In genomic region chrX:20414066-20414465, GRCh38 we compare ENCODE assay signal across 21 cellular contexts.
DNase-seq lines count a peak whose midpoint lies in the region; ATAC-seq and TF ChIP-seq lines count a peak whose summit lies in the region.
"Had no signal": no experiment of that assay in that cellular context is flagged by ENCODE, and none has a peak within 500 bp of the region (broad histone marks: within the 10 kb centered on the region; RNA-seq: fewer than 3 reads in every experiment).

No MANE protein-coding gene starts in this region.

- intact Hi-C loops in activated CD4-positive, alpha-beta memory T cell treated with anti-CD3 and anti-CD28 coated beads for 36 hours (cut with micrococcal nuclease), result no loop called here
- intact Hi-C loops in left lung (cut with DNase I), result no loop called here
- intact Hi-C loops in aorta (cut with DNase I), result no loop called here

- POLR2A ChIA-PET in activated CD4-positive, alpha-beta memory T cell treated with anti-CD3 and anti-CD28 coated beads for 36 hours (lab: Charles Lee), result interaction anchor here (1.7 kb wide), 1 partner anchor 36 kb away, joined by 3 read pairs; no protein-coding TSS in a partner anchor

- H3K27me3 Mint-ChIP-seq in activated naive CD8-positive, alpha-beta T cell, result no peaks in the 10 kb centered on the region
- no peaks in the 10 kb centered on the region for H3K27me3 Mint-ChIP-seq in activated naive CD8-positive, alpha-beta T cell treated with anti-CD3 and anti-CD28 coated beads for 36 hours
- H3K27me3 Mint-ChIP-seq in activated CD4-positive, alpha-beta memory T cell treated with anti-CD3 and anti-CD28 coated beads for 36 hours, result no peaks in the 10 kb centered on the region
- H3K27me3 Mint-ChIP-seq: activated CD8-positive, alpha-beta memory T cell treated with anti-CD3 and anti-CD28 coated beads, Interleukin-2, amount 10 ng/mL, durations not matched to agents 7 days and 5 days; T-helper 17 cell had no signal

- H3K27me3 ChIP-seq in left lung (no peaks in the 10 kb centered on the region), aorta (ENCODE audit: control insufficient read depth in 1 of 2, insufficient read depth in 2 of 2, low read length in 1 of 2) (peaks cover 0 to 1% of the 10 kb centered on the region in 2 donors)
- H3K27me3 ChIP-seq: esophagus muscularis mucosa had no signal

- H3K4me1 Mint-ChIP-seq in activated naive CD8-positive, alpha-beta T cell (ENCODE audit: low read depth), result peaks cover 59% of the 10 kb centered on the region
- peaks cover 40% of the 10 kb centered on the region for H3K4me1 Mint-ChIP-seq in activated naive CD8-positive, alpha-beta T cell treated with anti-CD3 and anti-CD28 coated beads for 36 hours
- peaks cover 33% of the 10 kb centered on the region for H3K4me1 Mint-ChIP-seq in activated CD4-positive, alpha-beta memory T cell treated with anti-CD3 and anti-CD28 coated beads for 36 hours (ENCODE audit: low read depth)

- H3K4me1 ChIP-seq in left lung, result peaks cover 0 to 3% of the 10 kb centered on the region in 2 donors
- no peaks in the 10 kb centered on the region for H3K4me1 ChIP-seq in aorta (ENCODE audit: control insufficient read depth in 1 of 2, insufficient read depth in 2 of 2, low read length in 2 of 2)
- H3K4me1 ChIP-seq: breast epithelium, esophagus muscularis mucosa had no signal

- peak overlapping the region; percentile 22 for H3K27ac Mint-ChIP-seq in activated naive CD8-positive, alpha-beta T cell
- no peak overlapping the region for H3K27ac Mint-ChIP-seq in activated naive CD8-positive, alpha-beta T cell treated with anti-CD3 and anti-CD28 coated beads for 36 hours
- H3K27ac Mint-ChIP-seq in activated CD4-positive, alpha-beta memory T cell treated with anti-CD3 and anti-CD28 coated beads for 36 hours, result no peak overlapping the region

- peak; percentile 72 for ATAC-seq in left lung
- no peak for ATAC-seq in HG02588 (IDR thresholded peaks at IDR 0.05; ENCODE audit: unreplicated experiment)
- ATAC-seq in GM21717 (IDR thresholded peaks at IDR 0.05; ENCODE audit: unreplicated experiment), result no peak
- no peak for ATAC-seq in aorta (ENCODE audit: low FRiP score)
- ATAC-seq: T-helper 17 cell had no signal

- H3K9me3 ChIP-seq in left lung (no peaks in the 10 kb centered on the region), aorta (ENCODE audit: control insufficient read depth, low read length) (no peaks in the 10 kb centered on the region)
- H3K9me3 ChIP-seq: breast epithelium, esophagus muscularis mucosa had no signal

- TF ChIP-seq CTCF in left lung (IDR thresholded peaks at IDR 0.05), result no peak

- no peak overlapping the region for H3K4me3 ChIP-seq in left lung
- H3K4me3 ChIP-seq in aorta (ENCODE audit: low read length in 2 of 2), result no peak overlapping the region
- H3K4me3 ChIP-seq: breast epithelium, esophagus muscularis mucosa had no signal

- CTCF ChIA-PET in activated CD4-positive, alpha-beta memory T cell treated with anti-CD3 and anti-CD28 coated beads for 36 hours (lab: Charles Lee), result no interaction called here

- no peak overlapping the region for H3K4me3 Mint-ChIP-seq in activated naive CD8-positive, alpha-beta T cell
- no peak overlapping the region for H3K4me3 Mint-ChIP-seq in activated naive CD8-positive, alpha-beta T cell treated with anti-CD3 and anti-CD28 coated beads for 36 hours
- H3K4me3 Mint-ChIP-seq in activated CD4-positive, alpha-beta memory T cell treated with anti-CD3 and anti-CD28 coated beads for 36 hours, result no peak overlapping the region
- H3K4me3 Mint-ChIP-seq: activated CD8-positive, alpha-beta memory T cell treated with anti-CD3 and anti-CD28 coated beads, Interleukin-2, amount 10 ng/mL, durations not matched to agents 7 days and 5 days had no signal

- H3K9me3 Mint-ChIP-seq in activated naive CD8-positive, alpha-beta T cell (ENCODE audit: low read depth), result no peaks in the 10 kb centered on the region
- no peaks in the 10 kb centered on the region for H3K9me3 Mint-ChIP-seq in activated naive CD8-positive, alpha-beta T cell treated with anti-CD3 and anti-CD28 coated beads for 36 hours
- peaks cover 6% of the 10 kb centered on the region for H3K9me3 Mint-ChIP-seq in activated CD4-positive, alpha-beta memory T cell treated with anti-CD3 and anti-CD28 coated beads for 36 hours

- no peaks in the 10 kb centered on the region for H3K36me3 Mint-ChIP-seq in activated naive CD8-positive, alpha-beta T cell
- peaks cover 5% of the 10 kb centered on the region for H3K36me3 Mint-ChIP-seq in activated naive CD8-positive, alpha-beta T cell treated with anti-CD3 and anti-CD28 coated beads for 36 hours
- no peaks in the 10 kb centered on the region for H3K36me3 Mint-ChIP-seq in activated CD4-positive, alpha-beta memory T cell treated with anti-CD3 and anti-CD28 coated beads for 36 hours
- H3K36me3 Mint-ChIP-seq: activated CD8-positive, alpha-beta memory T cell treated with anti-CD3 and anti-CD28 coated beads, Interleukin-2, amount 10 ng/mL, durations not matched to agents 7 days and 5 days had no signal

- H3K27ac ChIP-seq in left lung, result peak overlapping the region; percentile 7 to 76
- no peak overlapping the region for H3K27ac ChIP-seq in aorta (ENCODE audit: low read depth in 1 of 2, low read length in 2 of 2)
- H3K27ac ChIP-seq: breast epithelium, esophagus muscularis mucosa had no signal

- no peak for DNase-seq in activated naive CD8-positive, alpha-beta T cell treated with anti-CD3 and anti-CD28 coated beads for 36 hours
- peak; percentile 16 for DNase-seq in activated CD4-positive, alpha-beta memory T cell treated with anti-CD3 and anti-CD28 coated beads for 36 hours
- no peak for DNase-seq in left lung
- no peak for DNase-seq in aorta
- no peak for DNase-seq in germinal center (ENCODE audit: low spot score)
- DNase-seq: activated gamma-delta T cell, dermis blood vessel endothelial cell, GF-D8, head of caudate nucleus, Karpas-422, NCI-H1092 treated with DMSO at 0.1 percent for 48 hours, NCI-H2107, NCI-H69, SHP77, T-helper 17 cell had no signal

- WGBS in aorta, 2 donors, result 17 to 33% methylated on average over 2 of the region's 2 CpGs

- H3K36me3 ChIP-seq in left lung (no peaks in the 10 kb centered on the region), aorta (ENCODE audit: control insufficient read depth in 1 of 2, insufficient read depth in 2 of 2, low read length in 1 of 2) (no peaks in the 10 kb centered on the region)
- H3K36me3 ChIP-seq: breast epithelium, esophagus muscularis mucosa had no signal

Comparison
In these comparisons a context has a peak if more than half of its experiments do, and no peak if none do; other contexts are left out.
1. H3K27ac ChIP-seq: peak in left lung (2 of 2); none in aorta (0 of 2).